Comparison of ENCODE assay signal across 8 cellular contexts in the genomic region with DNA sequence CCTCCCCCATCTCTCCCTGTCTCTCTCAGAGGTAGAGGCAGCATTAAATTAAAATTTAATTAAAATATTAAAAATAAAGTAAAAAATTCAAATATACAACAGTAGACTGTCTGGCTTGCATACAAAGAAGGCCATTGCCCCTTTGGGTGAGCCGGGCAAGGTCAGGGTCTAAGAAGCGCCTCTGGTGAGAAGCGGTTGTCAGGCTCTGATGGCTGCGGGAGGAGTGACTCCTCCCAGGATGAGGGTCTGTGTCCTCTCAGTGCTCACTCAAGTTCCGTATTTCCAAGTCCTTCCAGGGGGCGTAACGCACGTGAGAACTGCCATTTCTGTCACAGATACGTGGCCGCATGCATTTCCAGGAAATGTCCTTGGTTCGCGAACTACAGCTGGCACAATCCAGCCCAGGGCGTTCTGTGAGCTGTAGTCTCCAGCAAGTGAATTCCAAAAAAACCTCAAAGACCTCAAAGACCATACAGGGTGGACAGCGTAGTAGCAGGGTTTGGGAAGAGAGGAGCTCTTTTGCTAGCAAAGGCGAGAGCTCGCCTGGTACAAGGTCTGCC. TPM values are rescaled to one million over a fixed set of nuclear protein-coding genes. Genes with fewer than 3 reads are reported as not detected.
DNase-seq lines count a peak whose midpoint lies in the region; ATAC-seq and TF ChIP-seq lines count a peak whose summit lies in the region.

No MANE protein-coding gene starts in this region.

- H3K36me3 ChIP-seq in ACC112 (ENCODE audit: insufficient read depth, low read length) (peaks cover 22% of the 10 kb centered on the region), NT2/D1 (ENCODE audit: insufficient read depth, insufficient read length, low read length) (no peaks in the 10 kb centered on the region), mesenchymal stem cell (ENCODE audit: control insufficient read depth in 1 of 2, insufficient read depth in 2 of 2, low read depth in 1 of 2, low read length in 2 of 2) (peaks cover 18 to 32% of the 10 kb centered on the region in 2 experiments), urinary bladder (ENCODE audit: insufficient read depth) (no peaks in the 10 kb centered on the region)

- DNase-seq in GM10266 (ENCODE audit: extremely low spot score) = peak; percentile 31
- no peak for DNase-seq in NT2/D1 (ENCODE audit: low read depth, low spot score)
- no peak for DNase-seq in chondrocyte (ENCODE audit: low spot score)
- no peak for DNase-seq in mesenchymal stem cell
- no peak for DNase-seq in cerebellum (ENCODE audit: low spot score)

- H2BK15ac ChIP-seq in mesenchymal stem cell (ENCODE audit: low read depth, poor library complexity, severe bottlenecking) = no peak overlapping the region

- 7% methylated on average over 15 of the region's 16 CpGs for WGBS in mesenchymal stem cell
- under 1% methylated on average over 16 of the region's 16 CpGs for WGBS in urinary bladder

- H3K4me3 Mint-ChIP-seq in chondrocyte (ENCODE audit: unreplicated experiment) = peak overlapping the region; percentile 90

- no peak overlapping the region for H2AK5ac ChIP-seq in mesenchymal stem cell (ENCODE audit: low read length, severe bottlenecking)

- H3K18ac ChIP-seq in mesenchymal stem cell (ENCODE audit: low read depth in 1 of 2, low read length in 2 of 2) = peak overlapping the region; percentile 15 to 40

- ATAC-seq in HG02943 (IDR thresholded peaks at IDR 0.05; ENCODE audit: low read depth, unreplicated experiment) = peak; percentile 7

- peak overlapping the region; percentile 99 for H3K4me3 ChIP-seq in ACC112 (ENCODE audit: low read depth, low read length)
- H3K4me3 ChIP-seq in NT2/D1 (ENCODE audit: insufficient read length, low read depth) = peak overlapping the region; percentile 55
- peak overlapping the region; percentile 85 to 89 for H3K4me3 ChIP-seq in mesenchymal stem cell (ENCODE audit: insufficient read depth in 1 of 2, low read depth in 1 of 2, low read length in 2 of 2)
- H3K4me3 ChIP-seq in urinary bladder (ENCODE audit: low read depth, low read length) = peak overlapping the region; percentile 80

- no peak overlapping the region for H3K14ac ChIP-seq in mesenchymal stem cell (ENCODE audit: low read length in 2 of 2)

- H2AFZ ChIP-seq in ACC112 (ENCODE audit: low read length, unreplicated experiment) (peak overlapping the region; percentile 91), mesenchymal stem cell (ENCODE audit: low read depth, low read length) (peak overlapping the region; percentile 87)

- H3K9me3 ChIP-seq in NT2/D1 (ENCODE audit: insufficient read depth, low read length) = no peaks in the 10 kb centered on the region
- H3K9me3 ChIP-seq in mesenchymal stem cell (ENCODE audit: control insufficient read depth, low read length) = peaks cover 30% of the 10 kb centered on the region

- peak overlapping the region; percentile 97 for H3K27ac Mint-ChIP-seq in chondrocyte (ENCODE audit: unreplicated experiment)

- no peak overlapping the region for H4K91ac ChIP-seq in mesenchymal stem cell (ENCODE audit: low read length)

- H3K79me1 ChIP-seq in mesenchymal stem cell (replicated peaks; ENCODE audit: low read length, poor library complexity, severe bottlenecking) = peaks cover 23% of the 10 kb centered on the region

- H3K4me1 ChIP-seq in ACC112 (ENCODE audit: control insufficient read depth, insufficient read depth, low read length, unreplicated experiment) (peaks cover 3% of the 10 kb centered on the region), NT2/D1 (ENCODE audit: insufficient read depth, insufficient read length) (no peaks in the 10 kb centered on the region), mesenchymal stem cell (ENCODE audit: control insufficient read depth, insufficient read depth, low read depth, low read length) (peaks cover 10% of the 10 kb centered on the region), urinary bladder (ENCODE audit: insufficient read depth) (peaks cover 3% of the 10 kb centered on the region)

- no peak overlapping the region for H3K23ac ChIP-seq in mesenchymal stem cell (ENCODE audit: low read length in 2 of 2)

- peaks cover 22% of the 10 kb centered on the region for H3K4me1 Mint-ChIP-seq in chondrocyte (ENCODE audit: low read depth)

- TF ChIP-seq CTCF in GM10266 (IDR thresholded peaks at IDR 0.05; ENCODE audit: control insufficient read depth, insufficient read depth, low read depth, missing control alignments) (no peak), chondrocyte (IDR thresholded peaks at IDR 0.05) (peak; percentile 9)

- H3K27ac ChIP-seq in ACC112 (ENCODE audit: low read depth, low read length) (peak overlapping the region; percentile 96), mesenchymal stem cell (ENCODE audit: low read length, poor library complexity, severe bottlenecking) (peak overlapping the region; percentile 88), urinary bladder (ENCODE audit: low read depth) (peak overlapping the region; percentile 84)

- peaks cover 27% of the 10 kb centered on the region for H3K36me3 Mint-ChIP-seq in chondrocyte (ENCODE audit: low read depth)

- H3K9me3 Mint-ChIP-seq in chondrocyte (ENCODE audit: low read depth) = peaks cover 24% of the 10 kb centered on the region

- peak overlapping the region in 1 of 2 experiments; percentile 5 for H3K4ac ChIP-seq in mesenchymal stem cell (ENCODE audit: low read depth in 1 of 2, low read length in 2 of 2)

- H3K27me3 ChIP-seq in ACC112 (ENCODE audit: insufficient read depth, low read length) (no peaks in the 10 kb centered on the region), NT2/D1 (ENCODE audit: insufficient read depth, insufficient read length) (no peaks in the 10 kb centered on the region), mesenchymal stem cell (ENCODE audit: control insufficient read depth in 1 of 2, insufficient read depth in 1 of 2, low read length in 2 of 2) (no peaks in the 10 kb centered on the region)

- H3K9ac ChIP-seq in NT2/D1 (ENCODE audit: insufficient read length, low read depth) = peak overlapping the region; percentile 79
- peak overlapping the region; percentile 95 for H3K9ac ChIP-seq in mesenchymal stem cell (ENCODE audit: low read length)

- H3K79me2 ChIP-seq in ACC112 (ENCODE audit: control insufficient read depth, insufficient read depth, low read length, unreplicated experiment) = peaks cover 6% of the 10 kb centered on the region

- peak overlapping the region; percentile 68 for H3K4me2 ChIP-seq in mesenchymal stem cell (ENCODE audit: low read length, poor library complexity, severe bottlenecking)

- peak overlapping the region; percentile 21 for H2BK120ac ChIP-seq in mesenchymal stem cell (ENCODE audit: low read depth, low read length)

- no peak overlapping the region for H2BK5ac ChIP-seq in mesenchymal stem cell (ENCODE audit: low read depth, low read length, poor library complexity, severe bottlenecking)

- peak overlapping the region; percentile 91 for H4K8ac ChIP-seq in mesenchymal stem cell (ENCODE audit: low read length)

- H2BK12ac ChIP-seq in mesenchymal stem cell (ENCODE audit: low read length in 2 of 2) = no peak overlapping the region

- H3K27me3 Mint-ChIP-seq in chondrocyte (ENCODE audit: low read depth) = peaks cover 2% of the 10 kb centered on the region

RNA-seq across cellular contexts. Expression of a gene that starts 0.7 kb away (rescaled TPM):
- total RNA-seq in chondrocyte (8.1 to 8.8 TPM (median 8.7 TPM) in 3 replicates), urinary bladder (37.0 TPM), cerebellum (34.4 TPM)
- polyA plus RNA-seq in mesenchymal stem cell (2013, experiment 1 of 2) = 3.8 TPM
- 3.7 TPM for polyA plus RNA-seq in mesenchymal stem cell (2013, experiment 2 of 2)
- polyA plus RNA-seq in urinary bladder = 17.0 TPM

RNA-seq across cellular contexts. Expression of a gene that starts 39.7 kb away (rescaled TPM):
- 3.9 to 8.8 TPM (median 4.8 TPM) in 3 replicates for total RNA-seq in chondrocyte
- polyA plus RNA-seq in mesenchymal stem cell (2013, experiment 1 of 2) = 4.4 TPM
- 4.5 TPM for polyA plus RNA-seq in mesenchymal stem cell (2013, experiment 2 of 2)
- total RNA-seq in urinary bladder = 9.5 TPM
- 9.0 TPM for polyA plus RNA-seq in urinary bladder
- total RNA-seq in cerebellum = 11.0 TPM

RNA-seq across cellular contexts. Expression of a gene that starts 55.9 kb away (rescaled TPM):
- total RNA-seq in chondrocyte (19.5 to 32.4 TPM (median 23.3 TPM) in 3 replicates), urinary bladder (77.5 TPM), cerebellum (62.4 TPM)
- polyA plus RNA-seq in mesenchymal stem cell (2013, experiment 1 of 2) = 10.4 TPM
- polyA plus RNA-seq in mesenchymal stem cell (2013, experiment 2 of 2) = 10.0 TPM
- 24.4 TPM for polyA plus RNA-seq in urinary bladder

RNA-seq across cellular contexts. Expression of a gene that starts 56.4 kb away (rescaled TPM):
- 0.44 to 0.56 TPM (median 0.47 TPM) in 3 replicates for total RNA-seq in chondrocyte
- 0.04 TPM for polyA plus RNA-seq in mesenchymal stem cell (2013, experiment 1 of 2)
- polyA plus RNA-seq in mesenchymal stem cell (2013, experiment 2 of 2) = 0.16 TPM
- total RNA-seq in urinary bladder = 0.32 TPM
- polyA plus RNA-seq in urinary bladder = 0.20 TPM
- 1.6 TPM for total RNA-seq in cerebellum
